Comparison of ENCODE assay signal across 15 cellular contexts in genomic region chr10:131216681-131217230, GRCh38.
DNase-seq lines count a peak whose midpoint lies in the region; ATAC-seq and TF ChIP-seq lines count a peak whose summit lies in the region.
"Had no signal": no experiment of that assay in that cellular context is flagged by ENCODE, and none has a peak within 500 bp of the region (broad histone marks: within the 10 kb centered on the region; RNA-seq: fewer than 3 reads in every experiment).

No MANE protein-coding gene starts in this region.

- H3K4me2 ChIP-seq in BLaER1: peak overlapping the region; percentile 95
- no peak overlapping the region for H3K4me2 ChIP-seq in H9 (ENCODE audit: insufficient read depth, insufficient read length, low read length)

- no peaks in the 10 kb centered on the region for H3K23me2 ChIP-seq in H9 (ENCODE audit: insufficient read length, low read depth, low read length, poor library complexity, severe bottlenecking)

- H3K27me3 ChIP-seq in BLaER1 (no peaks in the 10 kb centered on the region), H9 (ENCODE audit: insufficient read depth, low read length) (no peaks in the 10 kb centered on the region), lower lobe of right lung (ENCODE audit: low read depth) (no peaks in the 10 kb centered on the region), spleen (replicated peaks in 1 of 7) (peaks cover 0 to 11% (median 0%) of the 10 kb centered on the region in 7 donors), uterus (no peaks in the 10 kb centered on the region)

- no peak overlapping the region for H2BK120ac ChIP-seq in H9 (ENCODE audit: low read depth, low read length, poor library complexity, severe bottlenecking)

- no peaks in the 10 kb centered on the region for H3K27me3 Mint-ChIP-seq in H9 (ENCODE audit: low read depth)
- H3K27me3 Mint-ChIP-seq: B cell had no signal

- no peak overlapping the region for H2BK20ac ChIP-seq in H9 (ENCODE audit: low read depth, low read length, poor library complexity, severe bottlenecking)

- H3K79me2 ChIP-seq in H9 (ENCODE audit: insufficient read depth, low read length): no peaks in the 10 kb centered on the region

- no peak overlapping the region for H3K4ac ChIP-seq in H9 (ENCODE audit: low read depth, low read length)

- ATAC-seq in lower lobe of right lung: no peak
- ATAC-seq in HG02623 (IDR thresholded peaks at IDR 0.05; ENCODE audit: unreplicated experiment): no peak
- no peak for ATAC-seq in GM21529 (IDR thresholded peaks at IDR 0.05; ENCODE audit: unreplicated experiment)
- ATAC-seq: CD8-positive, alpha-beta T cell; HCT116 had no signal

- no peaks in the 10 kb centered on the region for H3K79me1 ChIP-seq in H9 (ENCODE audit: insufficient read depth, low read depth, low read length, poor library complexity, severe bottlenecking)

- WGBS in H9 (ENCODE audit: extremely low coverage, insufficient read length, low lambda C conversion rate): no CpG with 5 or more reads among the region's 9 CpGs
- WGBS in spleen, 5 donors: 64 to 83% (median 71%) methylated on average over 9 of the region's 9 CpGs

- peak overlapping the region in 2 of 3 experiments; percentile 12 to 15; a peak in 2 of 7 replicates for H3K27ac Mint-ChIP-seq in H9
- H3K27ac Mint-ChIP-seq: B cell; CD14-positive monocyte; CD8-positive, alpha-beta T cell had no signal

- no peak for TF ChIP-seq POLR2A in spleen (IDR thresholded peaks at IDR 0.05)
- TF ChIP-seq POLR2A in uterus (IDR thresholded peaks at IDR 0.05): no peak

- no peak overlapping the region for H2BK5ac ChIP-seq in H9 (ENCODE audit: insufficient read length, low read length)

- H3K14ac ChIP-seq in H9 (ENCODE audit: insufficient read depth, low read length): no peak overlapping the region

- H3K9ac ChIP-seq in BLaER1 (peak overlapping the region; percentile 21; the same call in 1 of the 2 replicates), H9 (ENCODE audit: extremely low read depth, insufficient read length, low read length) (no peak overlapping the region)

- H3K27ac ChIP-seq in BLaER1: peak overlapping the region; percentile 63
- H3K27ac ChIP-seq in H9 (ENCODE audit: insufficient read length, low read depth, low read length): no peak overlapping the region
- H3K27ac ChIP-seq in lower lobe of right lung: no peak overlapping the region
- H3K27ac ChIP-seq in spleen: no peak overlapping the region
- no peak overlapping the region for H3K27ac ChIP-seq in uterus

- H3K18ac ChIP-seq in H9 (ENCODE audit: insufficient read length, low read depth, low read length): no peak overlapping the region

- peaks cover 30% of the 10 kb centered on the region for H3K36me3 ChIP-seq in BLaER1
- no peaks in the 10 kb centered on the region for H3K36me3 ChIP-seq in lower lobe of right lung
- H3K36me3 ChIP-seq in spleen: no peaks in the 10 kb centered on the region
- H3K36me3 ChIP-seq in uterus: no peaks in the 10 kb centered on the region

- no peak overlapping the region for H2AK5ac ChIP-seq in H9 (ENCODE audit: insufficient read length, low read length)

- no peak overlapping the region for H4K8ac ChIP-seq in H9 (replicated peaks; ENCODE audit: insufficient read length, low read depth, low read length)

- H4K20me1 ChIP-seq in BLaER1 (no peaks in the 10 kb centered on the region), H9 (ENCODE audit: control insufficient read depth, insufficient read depth, insufficient read length) (no peaks in the 10 kb centered on the region)

- H3K36me3 Mint-ChIP-seq in H9 (ENCODE audit: insufficient read depth in 1 of 3, low read depth in 3 of 3): no peaks in the 10 kb centered on the region
- H3K36me3 Mint-ChIP-seq: CD14-positive monocyte; CD8-positive, alpha-beta T cell had no signal

- no peak overlapping the region for H4K91ac ChIP-seq in H9 (ENCODE audit: insufficient read length, low read depth, low read length)

- H2BK12ac ChIP-seq in H9 (ENCODE audit: insufficient read length, low read depth, low read length): no peak overlapping the region

- peaks cover 4% of the 10 kb centered on the region in 2 experiments; a peak in 2 of 4 replicates for H3K4me1 Mint-ChIP-seq in H9
- H3K4me1 Mint-ChIP-seq: B cell, CD14-positive monocyte had no signal

- no peak overlapping the region for H2BK15ac ChIP-seq in H9 (ENCODE audit: low read depth, low read length)

- no peaks in the 10 kb centered on the region for H3K9me3 ChIP-seq in BLaER1
- no peaks in the 10 kb centered on the region for H3K9me3 ChIP-seq in H9 (ENCODE audit: control insufficient read depth, low read depth, low read length)
- no peaks in the 10 kb centered on the region for H3K9me3 ChIP-seq in lower lobe of right lung
- H3K9me3 ChIP-seq in spleen: no peaks in the 10 kb centered on the region
- no peaks in the 10 kb centered on the region for H3K9me3 ChIP-seq in uterus

- DNase-seq in H9: no peak
- peak; percentile 20 for DNase-seq in lower lobe of right lung
- peak; percentile 66 for DNase-seq in spleen
- no peak for DNase-seq in uterus
- DNase-seq: CD8-positive, alpha-beta T cell; COR-L47; DMS153; DND-41; GDM1 had no signal

- no peaks in the 10 kb centered on the region; a peak in 1 of 5 replicates for H3K9me3 Mint-ChIP-seq in H9
- H3K9me3 Mint-ChIP-seq: CD8-positive, alpha-beta T cell had no signal

- H3K56ac ChIP-seq in H9 (ENCODE audit: insufficient read length, low read depth, low read length): no peak overlapping the region

- no peak overlapping the region for H2AFZ ChIP-seq in H9 (ENCODE audit: low read length)

- intact Hi-C loops in lower lobe of right lung (cut with DNase I): no loop called here
- intact Hi-C loops in spleen (cut with DNase I; ENCODE audit: low total_unique reads): no loop called here
- intact Hi-C loops in uterus (cut with DNase I; ENCODE audit: low total_unique reads): no loop called here

- H4K5ac ChIP-seq in H9 (ENCODE audit: insufficient read length, low read depth, low read length): no peak overlapping the region

- H3K4me3 Mint-ChIP-seq in H9: no peak overlapping the region
- H3K4me3 Mint-ChIP-seq: B cell; CD14-positive monocyte; CD8-positive, alpha-beta T cell had no signal

- no peak overlapping the region for H3K23ac ChIP-seq in H9 (ENCODE audit: insufficient read length, low read depth, low read length)

- H3K4me3 ChIP-seq in BLaER1 (no peak overlapping the region), lower lobe of right lung (no peak overlapping the region), spleen (no peak overlapping the region), uterus (no peak overlapping the region)

- TF ChIP-seq CTCF in H9 (conservative IDR thresholded peaks at IDR 0.05): no peak
- TF ChIP-seq CTCF in lower lobe of right lung (IDR thresholded peaks at IDR 0.05): no peak
- no peak for TF ChIP-seq CTCF in spleen (IDR thresholded peaks at IDR 0.05 in 8 of 11, conservative IDR thresholded peaks at IDR 0.05 in 3 of 11)
- no peak for TF ChIP-seq CTCF in uterus (IDR thresholded peaks at IDR 0.05)

- H3T11ph ChIP-seq in H9 (ENCODE audit: low read length): no peak overlapping the region

- H3K4me1 ChIP-seq in BLaER1: peaks cover 100% of the 10 kb centered on the region
- no peaks in the 10 kb centered on the region for H3K4me1 ChIP-seq in H9 (ENCODE audit: insufficient read depth, low read length)
- no peaks in the 10 kb centered on the region for H3K4me1 ChIP-seq in lower lobe of right lung
- no peaks in the 10 kb centered on the region for H3K4me1 ChIP-seq in spleen
- no peaks in the 10 kb centered on the region for H3K4me1 ChIP-seq in uterus

Comparison
In these comparisons a context has a peak if more than half of its experiments do, and no peak if none do; other contexts are left out.
1. DNase-seq: peak in lower lobe of right lung (single experiment) and spleen (single experiment); none in H9 (single experiment) and uterus (0 of 2).